In genomic region chr15:65805019-65805738, GRCh38 we compare ENCODE assay signal across 1 cellular context.
A peak's percentile ranks its signal among the peaks of the same experiment; 100 is the strongest.
TF ChIP-seq lines count a peak whose summit lies in the region.

No MANE protein-coding gene starts in this region.

TF ChIP-seq in K562, 482 proteins besides CTCF, POLR2A, EP300 and RAD21 (continued from another document and continues in another):
- TF ChIP-seq MEIS2 (IDR thresholded peaks at IDR 0.05; ENCODE audit: partially characterized antibody) (peak; percentile 92), ZNF311 (CRISPR knock-in tag; IDR thresholded peaks at IDR 0.05) (peak; percentile 61; the same call in 1 of the 2 replicates), CBFA2T3 (IDR thresholded peaks at IDR 0.05) (peak; percentile 98), ZMIZ1 (IDR thresholded peaks at IDR 0.05; ENCODE audit: low read depth in 2 of 2, low read length in 2 of 2) (peak in 1 of 2 experiments; percentile 93; a peak in 2 of 4 replicates), TEAD4 (IDR thresholded peaks at IDR 0.05; ENCODE audit: low read length) (peak; percentile 99), TEAD4 (CRISPR knock-in tag; IDR thresholded peaks at IDR 0.05; ENCODE audit: borderline replicate concordance) (no peak), ZNF197 (CRISPR knock-in tag; IDR thresholded peaks at IDR 0.05; ENCODE audit: low read depth) (peak; percentile 86; the same call in 1 of the 2 replicates), L3MBTL2 (IDR thresholded peaks at IDR 0.05) (peak; percentile 51), ZNF316 (IDR thresholded peaks at IDR 0.05) (peak; percentile 51; the same call in 1 of the 2 replicates), ZNF830 (CRISPR knock-in tag; IDR thresholded peaks at IDR 0.05) (no peak), PBX2 (CRISPR knock-in tag; IDR thresholded peaks at IDR 0.05; ENCODE audit: low read depth) (no peak), PBX2 (tag; conservative IDR thresholded peaks at IDR 0.05; ENCODE audit: low read depth) (peak; percentile 82), MYNN (IDR thresholded peaks at IDR 0.05) (peak; percentile 59; the same call in 1 of the 2 replicates), MYNN (CRISPR knock-in tag; IDR thresholded peaks at IDR 0.05) (no peak), MYC (IDR thresholded peaks at IDR 0.05; ENCODE audit: low read depth, low read length) (peak; percentile 59; the same call in 1 of the 2 replicates), MYC (CRISPR knock-in tag; IDR thresholded peaks at IDR 0.05; ENCODE audit: borderline replicate concordance, low read depth) (no peak), NBN (IDR thresholded peaks at IDR 0.05; ENCODE audit: low read depth) (peak; percentile 93), NFIC (IDR thresholded peaks at IDR 0.05) (peak; percentile 88), ZNF24 (IDR thresholded peaks at IDR 0.05) (no peak; the same call in 1 of the 2 replicates), DACH1 (IDR thresholded peaks at IDR 0.05; ENCODE audit: partially characterized antibody) (peak; percentile 97), ZNF384 (IDR thresholded peaks at IDR 0.05; ENCODE audit: low read depth, low read length) (peak; percentile 94), DMBX1 (CRISPR knock-in tag; IDR thresholded peaks at IDR 0.05; ENCODE audit: borderline replicate concordance) (peak; percentile 71; the same call in 1 of the 2 replicates), CEBPB (tag; IDR thresholded peaks at IDR 0.05) (peak; percentile 90), NONO (IDR thresholded peaks at IDR 0.05; ENCODE audit: low read depth in 2 of 2, low read length in 1 of 2) (peak in 1 of 2 experiments; percentile 62; a peak in 1 of 4 replicates), ESRRA (IDR thresholded peaks at IDR 0.05; ENCODE audit: borderline replicate concordance, low read depth) (0 out of 2 replicates have a peak, but pooled peaks have one; percentile 29), HMBOX1 (IDR thresholded peaks at IDR 0.05) (peak; percentile 69), ZNF165 (CRISPR knock-in tag; IDR thresholded peaks at IDR 0.05; ENCODE audit: borderline replicate concordance) (no peak), TAF7 (tag; IDR thresholded peaks at IDR 0.05) (no peak), ID3 (CRISPR knock-in tag; IDR thresholded peaks at IDR 0.05) (no peak), ID3 (tag; IDR thresholded peaks at IDR 0.05) (peak; percentile 73; the same call in 1 of the 2 replicates), IRF9 (tag; IDR thresholded peaks at IDR 0.05) (0 out of 2 replicates have a peak, but pooled peaks have one; percentile 50), HMGN3 (IDR thresholded peaks at IDR 0.05; ENCODE audit: borderline replicate concordance, extremely low read depth, insufficient read length, low read depth, low read length) (peak; percentile 93), ZEB2 (IDR thresholded peaks at IDR 0.05) (peak; percentile 50; the same call in 1 of the 2 replicates), RNF2 (IDR thresholded peaks at IDR 0.05) (peak; percentile 43; the same call in 1 of the 2 replicates), ZNF253 (CRISPR knock-in tag; conservative IDR thresholded peaks at IDR 0.05) (no peak), HDAC2 (IDR thresholded peaks at IDR 0.05) (peak; percentile 97), MNT (conservative IDR thresholded peaks at IDR 0.05) (peak; percentile 43 to 78; a peak in 3 of 4 replicates), C11orf30 (IDR thresholded peaks at IDR 0.05; ENCODE audit: low read depth) (peak; percentile 22; the same call in 1 of the 2 replicates), CHAMP1 (IDR thresholded peaks at IDR 0.05) (peak; percentile 79), GTF2E2 (tag; IDR thresholded peaks at IDR 0.05) (0 out of 2 replicates have a peak, but pooled peaks have one; percentile 56), FOXP1 (CRISPR knock-in tag; IDR thresholded peaks at IDR 0.05) (peak; percentile 69; the same call in 1 of the 2 replicates), NCOR1 (IDR thresholded peaks at IDR 0.05) (peak; percentile 96), GTF2B (IDR thresholded peaks at IDR 0.05; ENCODE audit: extremely low read depth, insufficient read length) (no peak), MTA2 (IDR thresholded peaks at IDR 0.05; ENCODE audit: low read depth) (peak; percentile 97), PHTF2 (CRISPR knock-in tag; IDR thresholded peaks at IDR 0.05) (0 out of 2 replicates have a peak, but pooled peaks have one; percentile 71), ARID3A (IDR thresholded peaks at IDR 0.05; ENCODE audit: borderline replicate concordance, low read depth, low read length) (peak; percentile 100), GATA2 (CRISPR knock-in tag; IDR thresholded peaks at IDR 0.05) (peak; percentile 97), NR2C2 (CRISPR knock-in tag; IDR thresholded peaks at IDR 0.05) (no peak), NR2C2 (tag; IDR thresholded peaks at IDR 0.05) (peak; percentile 19; the same call in 1 of the 2 replicates), IRF1 (CRISPR knock-in tag; IDR thresholded peaks at IDR 0.05; ENCODE audit: borderline replicate concordance) (no peak), HDAC3 (IDR thresholded peaks at IDR 0.05; ENCODE audit: borderline replicate concordance, partially characterized antibody) (peak; percentile 92)
